Comparison of ENCODE assay signal across 8 cellular contexts in the genomic region with DNA sequence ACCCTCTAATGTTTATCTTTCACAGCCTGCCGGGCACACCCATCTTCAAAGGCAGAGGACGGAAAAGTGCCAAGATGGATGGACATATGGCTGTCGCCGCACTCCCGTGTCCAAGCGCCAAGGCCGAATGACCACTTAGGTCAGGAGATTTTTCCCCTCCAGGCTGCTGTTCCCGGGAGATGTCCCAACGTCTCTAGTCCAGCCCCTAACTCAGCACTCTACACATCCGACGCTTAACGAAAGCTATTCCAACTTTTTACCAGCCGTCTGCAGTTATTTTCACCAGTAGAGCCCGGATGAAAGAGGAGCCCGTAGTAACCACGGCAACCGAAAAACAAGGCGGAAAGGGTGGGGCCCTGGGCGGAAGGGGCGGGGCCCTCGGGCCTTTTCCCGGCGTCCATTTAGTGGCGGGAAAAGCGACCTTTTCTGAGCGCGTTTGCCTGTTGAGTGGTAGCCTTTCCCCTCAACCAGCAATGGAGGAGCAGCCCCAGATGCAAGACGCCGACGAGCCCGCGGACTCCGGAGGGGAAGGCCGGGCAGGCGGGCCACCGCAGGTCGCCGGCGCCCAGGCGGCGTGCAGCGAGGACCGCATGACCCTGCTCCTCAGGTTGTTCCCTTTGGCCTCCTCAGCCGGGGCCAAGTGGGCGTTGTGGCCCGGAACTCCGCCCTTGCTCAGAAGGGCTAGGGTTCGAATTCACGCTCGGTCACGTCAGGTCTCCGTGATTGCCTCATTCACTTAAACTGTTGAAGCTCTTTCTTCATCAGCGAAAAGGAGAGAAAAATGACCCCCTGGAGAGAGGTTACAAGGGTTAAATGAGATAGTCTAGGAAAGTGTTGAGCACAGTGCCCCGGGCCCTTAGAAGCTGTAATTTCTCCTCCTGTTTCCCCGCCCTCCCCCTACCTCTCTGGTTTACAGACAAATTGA. TPM values are rescaled to one million over a fixed set of nuclear protein-coding genes. Genes with fewer than 3 reads are reported as not detected.
DNase-seq lines count a peak whose midpoint lies in the region; ATAC-seq, FAIRE-seq and TF ChIP-seq lines count a peak whose summit lies in the region.

Gene CENPH, plus strand, starts transcription at position 422 of the 925 bp plus-strand sequence. Its CDS starts 52 bp downstream, at position 474.

- no peaks in the 10 kb centered on the region for H3K36me3 ChIP-seq in pancreas
- H3K36me3 ChIP-seq in tibial artery = no peaks in the 10 kb centered on the region

- POLR2A ChIA-PET in activated naive CD8-positive, alpha-beta T cell treated with anti-CD3 and anti-CD28 coated beads, Interleukin-2, amount 10 ng/mL, durations not matched to agents 7 days and 5 days (lab: Charles Lee) = interaction anchor here (0.9 to 2.7 kb wide), 12 partner anchors 9 to 181 kb away, joined by 3 to 34 read pairs (median 6); partner anchors contain the start of genes CCDC125, CCNB1, CDK7 and SLC30A5

- H3K4me1 ChIP-seq in pancreas (peaks cover 0 to 5% (median 0%) of the 10 kb centered on the region in 3 donors), tibial artery (peaks cover 0 to 15% (median 7%) of the 10 kb centered on the region in 4 donors)

- H3K27me3 ChIP-seq in pancreas = no peaks in the 10 kb centered on the region
- H3K27me3 ChIP-seq in tibial artery = no peaks in the 10 kb centered on the region

- peaks cover 6% of the 10 kb centered on the region for H3K36me3 Mint-ChIP-seq in activated naive CD8-positive, alpha-beta T cell treated with anti-CD3 and anti-CD28 coated beads, Interleukin-2, amount 10 ng/mL, durations not matched to agents 7 days and 5 days

- DNase-seq in GM12891 (ENCODE audit: insufficient read length, low spot score) (peak; percentile 78), NCI-H1417 treated with DMSO at 0.1 percent for 48 hours (lab: John Stamatoyannopoulos, UW) (peak; percentile 4), SW 1271 (lab: John Stamatoyannopoulos, UW) (peak; percentile 88 to 96), Right ventricle myocardium inferior (ENCODE audit: missing footprints) (peak; percentile 92), pancreas (peak; percentile 89 to 94 (median 90)), tibial artery (peak; percentile 85 to 93)
- peak; percentile 94 for DNase-seq in activated naive CD8-positive, alpha-beta T cell treated with anti-CD3 and anti-CD28 coated beads, Interleukin-2, amount 10 ng/mL, durations not matched to agents 7 days and 5 days

- intact Hi-C loops in Right ventricle myocardium inferior (cut with DNase I) (loop anchor here (2.0 kb wide), 1 partner anchor 23 kb away; the partner anchor contains the start of gene CCNB1), pancreas (cut with DNase I) (no loop called here), tibial artery (cut with DNase I; ENCODE audit: low total_unique reads) (no loop called here)

- no peaks in the 10 kb centered on the region for H3K9me3 Mint-ChIP-seq in activated naive CD8-positive, alpha-beta T cell treated with anti-CD3 and anti-CD28 coated beads, Interleukin-2, amount 10 ng/mL, durations not matched to agents 7 days and 5 days

- TF ChIP-seq POLR2A in GM12891 (IDR thresholded peaks at IDR 0.05; ENCODE audit: low read depth, low read length) = peak; percentile 67

- FAIRE-seq in GM12891 (lab: Jason Lieb, UNC) (peak; percentile 95), pancreas (lab: Jason Lieb, UNC) (peak; percentile 47)

- peak within 1 kb of the TSS; percentile 95 for H3K27ac Mint-ChIP-seq in activated naive CD8-positive, alpha-beta T cell treated with anti-CD3 and anti-CD28 coated beads, Interleukin-2, amount 10 ng/mL, durations not matched to agents 7 days and 5 days

- peak within 1 kb of the TSS; percentile 92 for H3K4me3 Mint-ChIP-seq in activated naive CD8-positive, alpha-beta T cell treated with anti-CD3 and anti-CD28 coated beads, Interleukin-2, amount 10 ng/mL, durations not matched to agents 7 days and 5 days

- H3K4me3 ChIP-seq in pancreas (peak within 1 kb of the TSS; percentile 54 to 92 (median 85)), tibial artery (peak within 1 kb of the TSS; percentile 65 to 69)

- TF ChIP-seq CTCF in pancreas (IDR thresholded peaks at IDR 0.05) (no peak), tibial artery (IDR thresholded peaks at IDR 0.05) (no peak)

- H3K9me3 ChIP-seq in pancreas (no peaks in the 10 kb centered on the region), tibial artery (no peaks in the 10 kb centered on the region)

- H3K27me3 Mint-ChIP-seq in activated naive CD8-positive, alpha-beta T cell treated with anti-CD3 and anti-CD28 coated beads, Interleukin-2, amount 10 ng/mL, durations not matched to agents 7 days and 5 days = no peaks in the 10 kb centered on the region

- peak within 1 kb of the TSS; percentile 69 to 77 (median 70) for H3K27ac ChIP-seq in pancreas
- H3K27ac ChIP-seq in tibial artery = peak within 1 kb of the TSS; percentile 70 to 74

- ATAC-seq in HG02798 (IDR thresholded peaks at IDR 0.05; ENCODE audit: poor library complexity, unreplicated experiment) (peak; percentile 96), Right ventricle myocardium inferior (peak; percentile 99), pancreas (peak; percentile 99 to 100 (median 100))
- ATAC-seq in activated naive CD8-positive, alpha-beta T cell treated with anti-CD3 and anti-CD28 coated beads, Interleukin-2, amount 10 ng/mL, durations not matched to agents 7 days and 5 days (ENCODE audit: low read depth) = peak; percentile 86

- peaks cover 16% of the 10 kb centered on the region for H3K4me1 Mint-ChIP-seq in activated naive CD8-positive, alpha-beta T cell treated with anti-CD3 and anti-CD28 coated beads, Interleukin-2, amount 10 ng/mL, durations not matched to agents 7 days and 5 days

- WGBS in pancreas, 2 donors = 0% methylated on average over 50 to 55 of the region's 55 CpGs

TF ChIP-seq in GM12891, 5 proteins besides CTCF, POLR2A, EP300 and RAD21:
- peak; percentile 65 for TF ChIP-seq POLR2AphosphoS5 (IDR thresholded peaks at IDR 0.05; ENCODE audit: low read depth, low read length)
- TF ChIP-seq PAX5 (IDR thresholded peaks at IDR 0.05; ENCODE audit: insufficient read depth, low read length, severe bottlenecking) = no peak
TF ChIP-seq in GM12891: peak in this region for 1.

RNA-seq across cellular contexts. Expression of gene CENPH, which starts in this region (rescaled TPM):
- 33.9 TPM for polyA plus RNA-seq in GM12891 (2012; ENCODE audit: low read depth, missing spikeins)
- 10 to 100 TPM; 41.3 to 42.8 TPM for total RNA-seq in activated naive CD8-positive, alpha-beta T cell treated with anti-CD3 and anti-CD28 coated beads, Interleukin-2, amount 10 ng/mL, durations not matched to agents 7 days and 5 days
- total RNA-seq in Right ventricle myocardium inferior = 3.6 TPM
- total RNA-seq in pancreas = 1 to 10 TPM in 3 of 6 donors, under 1 TPM in 3; 0.28 to 1.2 (median 0.99) TPM
- 1 to 10 TPM in 1 of 2 donors, under 1 TPM in 1; 0.95 to 1.4 TPM for polyA plus RNA-seq in pancreas

Comparison
In these comparisons a context has a peak if more than half of its experiments do, and no peak if none do; other contexts are left out.
1. Peak in every context shown above with its lines: DNase-seq, ATAC-seq, H3K4me3 ChIP-seq and H3K27ac ChIP-seq.
2. DNase-seq: peak in every context shown above with its lines; median percentile 94 in activated naive CD8-positive, alpha-beta T cell treated with anti-CD3 and anti-CD28 coated beads, Interleukin-2, amount 10 ng/mL, durations not matched to agents 7 days and 5 days; 92 in SW 1271; 92 in Right ventricle myocardium inferior; 90 in pancreas; 89 in tibial artery; 78 in GM12891; 4 in NCI-H1417 treated with DMSO at 0.1 percent for 48 hours.